ENCODE assay signal across 15 cellular contexts in genomic region chr2:64586054-64586453, GRCh38.
DNase-seq lines count a peak whose midpoint lies in the region; ATAC-seq, FAIRE-seq and TF ChIP-seq lines count a peak whose summit lies in the region.
"Had no signal": no experiment of that assay in that cellular context is flagged by ENCODE, and none has a peak within 500 bp of the region (broad histone marks: within the 10 kb centered on the region; RNA-seq: fewer than 3 reads in every experiment).

No MANE protein-coding gene starts in this region.

- peak overlapping the region; percentile 41; the same call in 1 of the 2 replicates for H3K27ac Mint-ChIP-seq in WTC11

- H3K36me3 Mint-ChIP-seq in WTC11, result peaks cover 11% of the 10 kb centered on the region; the same call in 1 of the 2 replicates

- no peaks in the 10 kb centered on the region for H3K4me1 Mint-ChIP-seq in WTC11

- no peak for DNase-seq in GM12892 (ENCODE audit: insufficient read length)
- no peak for DNase-seq in WTC11 (ENCODE audit: low spot score)
- DNase-seq in mucosa of descending colon, result no peak
- no peak for DNase-seq in Ammon's horn (ENCODE audit: low spot score)
- no peak for DNase-seq in retina
- DNase-seq: DMS153, GM23248, NCI-H2029, NCI-H2171 treated with DMSO at 0.1 percent for 48 hours, NCI-H774, Right ventricle myocardium superior had no signal

- TF ChIP-seq CTCF in WTC11 (IDR thresholded peaks at IDR 0.05) (no peak), mucosa of descending colon (IDR thresholded peaks at IDR 0.05) (no peak)

- intact Hi-C loops in mucosa of descending colon (cut with DNase I, micrococcal nuclease), result loop anchor here in 1 of 2 donors (10.0 kb wide), 1 partner anchor 289 kb away; no protein-coding TSS in a partner anchor

- POLR2A ChIA-PET in WTC11 (lab: Charles Lee), result no interaction called here

- ATAC-seq in GM21825 (IDR thresholded peaks at IDR 0.05; ENCODE audit: unreplicated experiment) (peak; percentile 41), WTC11 (no peak), mucosa of descending colon (peak; percentile 20), GM19395 (IDR thresholded peaks at IDR 0.05; ENCODE audit: unreplicated experiment) (no peak)
- ATAC-seq: Panc1 had no signal

- no peaks in the 10 kb centered on the region for H3K9me3 ChIP-seq in mucosa of descending colon
- H3K9me3 ChIP-seq: BLaER1 treated with 17β-estradiol and CSF1 and Interleukin-3, amounts not matched to agents 10 nM and 100 nM had no signal

- H3K27me3 Mint-ChIP-seq in WTC11 (ENCODE audit: low read depth), result no peaks in the 10 kb centered on the region

- no peaks in the 10 kb centered on the region for H3K36me3 ChIP-seq in mucosa of descending colon (ENCODE audit: low read depth)

- no peak overlapping the region for H3K4me3 Mint-ChIP-seq in WTC11

- FAIRE-seq in GM12892 (lab: Jason Lieb, UNC), result peak; percentile 93

- CTCF ChIA-PET in WTC11 (lab: Charles Lee), result interaction anchor here (1.1 to 2.9 kb wide), 7 partner anchors 21 to 287 kb away, joined by 3 to 17 read pairs (median 8); no protein-coding TSS in a partner anchor

- H3K4me1 ChIP-seq in mucosa of descending colon (ENCODE audit: low read depth), result no peaks in the 10 kb centered on the region

- TF ChIP-seq POLR2A in GM12892 (IDR thresholded peaks at IDR 0.05; ENCODE audit: low read depth, low read length), result no peak

- H3K4me3 ChIP-seq in mucosa of descending colon, result no peak overlapping the region
- H3K4me3 ChIP-seq: BLaER1 treated with 17β-estradiol and CSF1 and Interleukin-3, amounts not matched to agents 10 nM and 100 nM; GM23248 had no signal

- H3K9me3 Mint-ChIP-seq in WTC11, result no peaks in the 10 kb centered on the region

TF ChIP-seq in WTC11, 78 proteins besides CTCF, POLR2A, EP300 and RAD21:
- TF ChIP-seq ZBTB43 (CRISPR knock-in tag; IDR thresholded peaks at IDR 0.05), result no peak
- no peak for TF ChIP-seq USF2 (CRISPR knock-in tag; IDR thresholded peaks at IDR 0.05)
- no peak for TF ChIP-seq TCF7 (CRISPR knock-in tag; IDR thresholded peaks at IDR 0.05; ENCODE audit: low read depth)
- no peak for TF ChIP-seq CBFB (CRISPR knock-in tag; IDR thresholded peaks at IDR 0.05; ENCODE audit: low read depth)
- no peak for TF ChIP-seq OVOL2 (CRISPR knock-in tag; IDR thresholded peaks at IDR 0.05; ENCODE audit: borderline replicate concordance)
- no peak for TF ChIP-seq NR1H2 (CRISPR knock-in tag; IDR thresholded peaks at IDR 0.05)
- TF ChIP-seq NFATC4 (CRISPR knock-in tag; IDR thresholded peaks at IDR 0.05), result no peak
- TF ChIP-seq ZNF232 (CRISPR knock-in tag; IDR thresholded peaks at IDR 0.05), result no peak
- no peak for TF ChIP-seq FOXJ3 (CRISPR knock-in tag; IDR thresholded peaks at IDR 0.05; ENCODE audit: borderline replicate concordance)

Comparison
In these comparisons a context has a peak if more than half of its experiments do, and no peak if none do; other contexts are left out.
1. ATAC-seq: peak in GM21825 (single experiment) and mucosa of descending colon (single experiment); none in WTC11 (single experiment) and GM19395 (single experiment).